ENCODE assay signal across 17 cellular contexts in the genomic region with DNA sequence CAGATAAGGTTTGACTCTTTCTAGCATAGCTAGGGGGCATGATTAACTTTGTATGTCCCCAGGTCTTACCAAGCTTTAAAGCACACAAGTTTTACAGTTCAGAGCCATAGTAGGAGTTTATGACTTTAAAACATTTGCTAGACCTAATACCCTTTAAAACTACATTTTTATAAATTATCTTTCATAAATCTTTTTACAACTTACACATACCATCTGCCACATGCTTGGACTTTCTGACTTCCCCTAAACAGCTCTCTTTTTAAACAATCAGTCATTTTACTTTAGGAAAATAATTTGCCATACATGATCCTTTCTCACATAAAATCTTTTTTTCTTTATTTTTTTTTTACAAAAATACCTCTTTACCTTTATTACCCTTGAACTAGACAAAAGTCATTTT.
A peak's percentile ranks its signal among the peaks of the same experiment; 100 is the strongest.
DNase-seq lines count a peak whose midpoint lies in the region; ATAC-seq and TF ChIP-seq lines count a peak whose summit lies in the region.
"Had no signal": no experiment of that assay in that cellular context is flagged by ENCODE, and none has a peak within 500 bp of the region (broad histone marks: within the 10 kb centered on the region; RNA-seq: fewer than 3 reads in every experiment).

No MANE protein-coding gene starts in this region.

- H2AFZ ChIP-seq in mammary epithelial cell (ENCODE audit: low read depth, low read length): no peak overlapping the region
- no peak overlapping the region for H2AFZ ChIP-seq in PC-3 (ENCODE audit: low read length)

- no peaks in the 10 kb centered on the region for H3K79me2 ChIP-seq in mammary epithelial cell (ENCODE audit: insufficient read depth, low read length)
- H3K79me2 ChIP-seq in PC-3 (ENCODE audit: low read length): no peaks in the 10 kb centered on the region

- H3K9me3 ChIP-seq in mammary epithelial cell (replicated peaks; ENCODE audit: insufficient read depth, low read length): peaks cover 6% of the 10 kb centered on the region
- peaks cover 28% of the 10 kb centered on the region for H3K9me3 ChIP-seq in PC-3 (ENCODE audit: low read length)
- peaks cover 8% of the 10 kb centered on the region for H3K9me3 ChIP-seq in Caco-2

- H3K27me3 ChIP-seq in mammary epithelial cell (ENCODE audit: insufficient read depth, low read length) (no peaks in the 10 kb centered on the region), PC-3 (ENCODE audit: low read length) (no peaks in the 10 kb centered on the region), Caco-2 (replicated peaks; ENCODE audit: control insufficient read depth, insufficient read depth, low read length) (no peaks in the 10 kb centered on the region)
- H3K27me3 ChIP-seq: BLaER1 treated with 17β-estradiol and CSF1 and Interleukin-3, amounts not matched to agents 10 nM and 100 nM had no signal

- no peak overlapping the region for H3K9ac ChIP-seq in mammary epithelial cell (ENCODE audit: insufficient read depth, low read length)
- H3K9ac ChIP-seq in PC-3 (ENCODE audit: low read length): no peak overlapping the region
- H3K9ac ChIP-seq: BLaER1 treated with 17β-estradiol and CSF1 and Interleukin-3, amounts not matched to agents 10 nM and 100 nM had no signal

- H4K20me1 ChIP-seq in mammary epithelial cell (ENCODE audit: insufficient read depth, low read length) (no peaks in the 10 kb centered on the region), PC-3 (ENCODE audit: low read length) (no peaks in the 10 kb centered on the region)
- H4K20me1 ChIP-seq: BLaER1 treated with 17β-estradiol and CSF1 and Interleukin-3, amounts not matched to agents 10 nM and 100 nM had no signal

- no peaks in the 10 kb centered on the region for H3F3A ChIP-seq in PC-3 (ENCODE audit: low read length, unreplicated experiment)

- no peak overlapping the region for H3K4me3 ChIP-seq in mammary epithelial cell (replicated peaks in 1 of 3; ENCODE audit: insufficient read depth in 1 of 3, low read depth in 2 of 3, low read length in 3 of 3)
- H3K4me3 ChIP-seq in PC-3 (ENCODE audit: low read length): no peak overlapping the region
- H3K4me3 ChIP-seq in Caco-2 (ENCODE audit: low read depth, low read length): no peak overlapping the region
- H3K4me3 ChIP-seq: BLaER1 treated with 17β-estradiol and CSF1 and Interleukin-3, amounts not matched to agents 10 nM and 100 nM had no signal

- H3K4me3 Mint-ChIP-seq in MCF 10A (ENCODE audit: unreplicated experiment): no peak overlapping the region
- no peak overlapping the region for H3K4me3 Mint-ChIP-seq in HFFc6
- no peak overlapping the region for H3K4me3 Mint-ChIP-seq in Caco-2 (ENCODE audit: unreplicated experiment)
- H3K4me3 Mint-ChIP-seq: CD4-positive, CD25-positive, alpha-beta regulatory T cell had no signal

- H3K36me3 Mint-ChIP-seq in MCF 10A (ENCODE audit: insufficient read depth, unreplicated experiment) (no peaks in the 10 kb centered on the region), HFFc6 (ENCODE audit: low read depth) (no peaks in the 10 kb centered on the region), Caco-2 (ENCODE audit: insufficient read depth, unreplicated experiment) (no peaks in the 10 kb centered on the region)
- H3K36me3 Mint-ChIP-seq: CD4-positive, CD25-positive, alpha-beta regulatory T cell had no signal

- H3K4me2 ChIP-seq in mammary epithelial cell (ENCODE audit: insufficient read depth, low read depth, low read length): no peak overlapping the region
- no peak overlapping the region for H3K4me2 ChIP-seq in PC-3 (ENCODE audit: low read length)
- H3K4me2 ChIP-seq: BLaER1 treated with 17β-estradiol and CSF1 and Interleukin-3, amounts not matched to agents 10 nM and 100 nM had no signal

- ATAC-seq in PC-3: no peak
- no peak for ATAC-seq in GM18861 (IDR thresholded peaks at IDR 0.05; ENCODE audit: unreplicated experiment)

- H3K4me1 ChIP-seq in mammary epithelial cell (ENCODE audit: insufficient read depth, low read length) (peaks cover 4% of the 10 kb centered on the region), PC-3 (ENCODE audit: insufficient read depth, low read length) (no peaks in the 10 kb centered on the region), Caco-2 (no peaks in the 10 kb centered on the region)
- H3K4me1 ChIP-seq: BLaER1 treated with 17β-estradiol and CSF1 and Interleukin-3, amounts not matched to agents 10 nM and 100 nM had no signal

- H3K36me3 ChIP-seq in mammary epithelial cell (ENCODE audit: insufficient read depth, low read length) (no peaks in the 10 kb centered on the region), PC-3 (ENCODE audit: low read depth, low read length) (peaks cover 11% of the 10 kb centered on the region; the same call in 1 of the 2 replicates), Caco-2 (ENCODE audit: control insufficient read depth, insufficient read depth, low read length) (no peaks in the 10 kb centered on the region)
- H3K36me3 ChIP-seq: BLaER1 treated with 17β-estradiol and CSF1 and Interleukin-3, amounts not matched to agents 10 nM and 100 nM had no signal

- no peaks in the 10 kb centered on the region for H3K27me3 Mint-ChIP-seq in MCF 10A (ENCODE audit: insufficient read depth, unreplicated experiment)
- no peaks in the 10 kb centered on the region for H3K27me3 Mint-ChIP-seq in HFFc6 (ENCODE audit: insufficient read depth)
- no peaks in the 10 kb centered on the region for H3K27me3 Mint-ChIP-seq in Caco-2 (ENCODE audit: insufficient read depth, unreplicated experiment)
- H3K27me3 Mint-ChIP-seq: CD4-positive, CD25-positive, alpha-beta regulatory T cell had no signal

- POLR2A ChIA-PET in MCF 10A (lab: Yijun Ruan, JAX) (interaction anchor here (0.6 kb wide), 1 partner anchor 37 kb away, joined by 3 read pairs; no protein-coding TSS in a partner anchor), PC-3 (lab: Charles Lee; ENCODE audit: unreplicated experiment) (no interaction called here), Caco-2 (lab: Charles Lee) (no interaction called here)

- peak; percentile 2 for DNase-seq in MCF 10A (ENCODE audit: unreplicated experiment)
- no peak for DNase-seq in mammary epithelial cell
- peak; percentile 7 for DNase-seq in PC-3
- peak; percentile 2 for DNase-seq in foreskin melanocyte
- DNase-seq in HFFc6: no peak
- no peak for DNase-seq in Caco-2
- DNase-seq: 8988T; ACHN; Calu3; CD4-positive, CD25-positive, alpha-beta regulatory T cell; DMS153; DMS79 treated with DMSO at 0.1 percent for 48 hours; GDM1; HCEC 1CT had no signal

- no peak overlapping the region for H3K27ac ChIP-seq in mammary epithelial cell (ENCODE audit: insufficient read depth, low read depth, low read length)
- H3K27ac ChIP-seq in PC-3 (ENCODE audit: low read length): no peak overlapping the region
- H3K27ac ChIP-seq: BLaER1 treated with 17β-estradiol and CSF1 and Interleukin-3, amounts not matched to agents 10 nM and 100 nM; HL-60 had no signal

- H3K9me2 ChIP-seq in PC-3 (replicated peaks; ENCODE audit: low read length): no peaks in the 10 kb centered on the region

- H3K9me3 Mint-ChIP-seq in MCF 10A (ENCODE audit: unreplicated experiment) (peaks cover 8% of the 10 kb centered on the region), HFFc6 (peaks cover 56% of the 10 kb centered on the region), Caco-2 (ENCODE audit: unreplicated experiment) (peaks cover 25% of the 10 kb centered on the region)

- H3K27ac Mint-ChIP-seq in MCF 10A (ENCODE audit: low read depth, unreplicated experiment) (no peak overlapping the region), HFFc6 (no peak overlapping the region), Caco-2 (ENCODE audit: unreplicated experiment) (no peak overlapping the region)
- H3K27ac Mint-ChIP-seq: CD4-positive, CD25-positive, alpha-beta regulatory T cell had no signal

- in situ Hi-C loops in mammary epithelial cell (cut with MboI; ENCODE audit: low sequenced_read_pairs in 2 of 2): no loop called here

- dilution Hi-C loops in mammary epithelial cell (cut with HindIII; ENCODE audit: low sequenced_read_pairs): no loop called here

- H3K4me1 Mint-ChIP-seq in MCF 10A (ENCODE audit: insufficient read depth, unreplicated experiment) (peaks cover 6% of the 10 kb centered on the region), HFFc6 (ENCODE audit: low read depth) (no peaks in the 10 kb centered on the region), Caco-2 (ENCODE audit: low read depth, unreplicated experiment) (no peaks in the 10 kb centered on the region)
- H3K4me1 Mint-ChIP-seq: CD4-positive, CD25-positive, alpha-beta regulatory T cell had no signal

- intact Hi-C loops in MCF 10A (cut with micrococcal nuclease) (no loop called here), mammary epithelial cell (cut with micrococcal nuclease) (no loop called here), PC-3 (cut with micrococcal nuclease) (no loop called here), Caco-2 (cut with micrococcal nuclease; ENCODE audit: unreplicated experiment) (no loop called here)

- TF ChIP-seq CTCF in MCF 10A (IDR thresholded peaks at IDR 0.05; ENCODE audit: unreplicated experiment): no peak
- TF ChIP-seq CTCF in mammary epithelial cell (conservative IDR thresholded peaks at IDR 0.05 in 1 of 2, IDR thresholded peaks at IDR 0.05 in 1 of 2; ENCODE audit: extremely low read depth in 1 of 2, insufficient read depth in 1 of 2, low read depth in 1 of 2, low read length in 2 of 2): no peak
- no peak for TF ChIP-seq CTCF in PC-3 (conservative IDR thresholded peaks at IDR 0.05; ENCODE audit: low read depth, low read length)
- no peak for TF ChIP-seq CTCF in HFFc6 (IDR thresholded peaks at IDR 0.05)
- no peak for TF ChIP-seq CTCF in Caco-2 (IDR thresholded peaks at IDR 0.05; ENCODE audit: insufficient read depth in 1 of 2, low read depth in 1 of 2, low read length in 1 of 2, severe bottlenecking in 1 of 2, unreplicated experiment in 1 of 2)

- CTCF ChIA-PET in MCF 10A (lab: Yijun Ruan, JAX): interaction anchor here (0.6 kb wide), 2 partner anchors 11 to 981 kb away, joined by 3 to 4 read pairs; no protein-coding TSS in a partner anchor
- CTCF ChIA-PET in mammary epithelial cell (lab: Charles Lee; ENCODE audit: low non-redundant PET): no interaction called here
- CTCF ChIA-PET in PC-3 (lab: Charles Lee): no interaction called here
- CTCF ChIA-PET in Caco-2 (lab: Charles Lee): no interaction called here

- no TSS peak for BruUV-seq in MCF 10A (replicated peaks; lab: Mats Ljungman, UMichigan)
- no TSS peak for BruUV-seq in mammary epithelial cell (replicated peaks; lab: Mats Ljungman, UMichigan)
- BruUV-seq in PC-3 (replicated peaks; lab: Mats Ljungman, UMichigan): no TSS peak
- no TSS peak for BruUV-seq in Caco-2 (replicated peaks; lab: Mats Ljungman, UMichigan)

Comparison
In these comparisons a context has a peak if more than half of its experiments do, and no peak if none do; other contexts are left out.
1. DNase-seq: peak in MCF 10A (single experiment), PC-3 (single experiment) and foreskin melanocyte (single experiment); none in mammary epithelial cell (single experiment), HFFc6 (single experiment) and Caco-2 (0 of 2).